ENCODE assay signal across 25 cellular contexts in genomic region chr6:105322499-105323231, GRCh38.
DNase-seq lines count a peak whose midpoint lies in the region; FAIRE-seq and TF ChIP-seq lines count a peak whose summit lies in the region.
"Had no signal": no experiment of that assay in that cellular context is flagged by ENCODE, and none has a peak within 500 bp of the region (broad histone marks: within the 10 kb centered on the region; RNA-seq: fewer than 3 reads in every experiment).

No MANE protein-coding gene starts in this region.

- H3K36me3 ChIP-seq in keratinocyte (ENCODE audit: control insufficient read depth in 2 of 2, extremely low read depth in 1 of 2, insufficient read depth in 2 of 2, low read length in 2 of 2) = peaks cover 11 to 21% of the 10 kb centered on the region in 2 experiments

- no peaks in the 10 kb centered on the region for H4K20me1 ChIP-seq in keratinocyte (ENCODE audit: control insufficient read depth, extremely low read depth, insufficient read depth, low read length)

- peaks cover 43% of the 10 kb centered on the region for H3K4me1 ChIP-seq in keratinocyte (ENCODE audit: control insufficient read depth, extremely low read depth, insufficient read depth, low read length)

- peak overlapping the region; percentile 75 for H3K27ac ChIP-seq in VCaP
- no peak overlapping the region for H3K27ac ChIP-seq in keratinocyte (ENCODE audit: control insufficient read depth, insufficient read depth, low read length)
- H3K27ac ChIP-seq: coronary artery, heart left ventricle, right atrium auricular region, RWPE1, tibial nerve, WERI-Rb-1 had no signal

- FAIRE-seq in keratinocyte (lab: Jason Lieb, UNC) (peak; percentile 75), HTR-8/SVneo (lab: Jason Lieb, UNC) (no peak)

- TF ChIP-seq CTCF in VCaP (conservative IDR thresholded peaks at IDR 0.05) (no peak), keratinocyte (optimal IDR thresholded peaks at IDR 0.05 in 1 of 3, IDR thresholded peaks at IDR 0.05 in 1 of 3, conservative IDR thresholded peaks at IDR 0.05 in 1 of 3; ENCODE audit: extremely low read depth in 1 of 3, insufficient read depth in 2 of 3, low read length in 3 of 3) (no peak)

- H3K79me2 ChIP-seq in keratinocyte (ENCODE audit: control insufficient read depth, insufficient read depth, low read length) = peaks cover 8% of the 10 kb centered on the region

- no peak overlapping the region for H3K9ac ChIP-seq in keratinocyte (ENCODE audit: control insufficient read depth, extremely low read depth, insufficient read depth, low read length)

- peak; percentile 51 for DNase-seq in LHCN-M2 (ENCODE audit: low read depth)
- DNase-seq in NCI-H2029 treated with DMSO at 0.1 percent for 48 hours (lab: John Stamatoyannopoulos, UW) = peak; percentile 53
- DNase-seq in keratinocyte (ENCODE audit: low read depth, low spot score) = peak; percentile 40
- no peak for DNase-seq in HTR-8/SVneo (ENCODE audit: insufficient read length, low spot score)
- DNase-seq in DMS79 treated with DMSO at 0.1 percent for 48 hours (lab: John Stamatoyannopoulos, UW) = no peak
- no peak for DNase-seq in activated CD8-positive, alpha-beta memory T cell treated with anti-CD3 and anti-CD28 coated beads for 24 hours
- DNase-seq: activated CD4-positive, alpha-beta T cell treated with anti-CD3 and anti-CD28 coated beads, Interleukin-2, amount 50 U/mL, for 1 hour; activated CD8-positive, alpha-beta memory T cell treated with anti-CD3 and anti-CD28 coated beads, Interleukin-2, amount 50 U/mL, for 4 hours; activated effector memory CD4-positive, alpha-beta T cell treated with anti-CD3 and anti-CD28 coated beads, Interleukin-2, amount 50 U/mL, for 16 hours; CD4-positive, alpha-beta T cell; endodermal cell; HCEC 1CT; heart left ventricle; KG1; midbrain; natural killer cell; NCI-H510A; stimulated activated CD4-positive, alpha-beta T cell treated with anti-CD3 and anti-CD28 coated beads, Interleukin-4, amount 100 ng/mL, for 4 hours; stimulated activated naive CD8-positive, alpha-beta T cell treated with anti-CD3 and anti-CD28 coated beads, Interleukin-15, Interleukin-2, amounts not matched to agents 100 U/mL and 50 U/mL, for 24 hours; WERI-Rb-1 had no signal

- no peaks in the 10 kb centered on the region for H3K27me3 ChIP-seq in keratinocyte (ENCODE audit: control insufficient read depth, extremely low read depth, insufficient read depth, low read length)
- H3K27me3 ChIP-seq: heart left ventricle, right atrium auricular region, tibial nerve had no signal

- no peak overlapping the region for H3K4me2 ChIP-seq in keratinocyte (ENCODE audit: control insufficient read depth, extremely low read depth, insufficient read depth, low read depth, low read length)

- no peak overlapping the region for H3K4me3 ChIP-seq in keratinocyte (ENCODE audit: control insufficient read depth in 2 of 3, extremely low read depth in 1 of 3, insufficient read depth in 2 of 3, low read depth in 1 of 3, low read length in 3 of 3)
- H3K4me3 ChIP-seq: coronary artery, heart left ventricle, right atrium auricular region, tibial nerve had no signal

- dilution Hi-C loops in keratinocyte (cut with MboI; ENCODE audit: extremely low pct_ligation_motif_present, low sequenced_read_pairs) = no loop called here

- H3K9me1 ChIP-seq in keratinocyte (ENCODE audit: control insufficient read depth, extremely low read depth, insufficient read depth, low read length) = no peaks in the 10 kb centered on the region

- no peak overlapping the region for H2AFZ ChIP-seq in keratinocyte (ENCODE audit: control insufficient read depth, low read length)

- H3K9me3 ChIP-seq in keratinocyte (ENCODE audit: control insufficient read depth, low read depth, low read length) = no peaks in the 10 kb centered on the region
- H3K9me3 ChIP-seq: heart left ventricle, right atrium auricular region, tibial nerve had no signal

Comparison
In these comparisons a context has a peak if more than half of its experiments do, and no peak if none do; other contexts are left out.
1. DNase-seq: peak in LHCN-M2 (single experiment), NCI-H2029 treated with DMSO at 0.1 percent for 48 hours (single experiment) and keratinocyte (single experiment); none in HTR-8/SVneo (single experiment), DMS79 treated with DMSO at 0.1 percent for 48 hours (single experiment) and activated CD8-positive, alpha-beta memory T cell treated with anti-CD3 and anti-CD28 coated beads for 24 hours (single experiment).